16 cellular contexts compared by ENCODE assay signal in the genomic region with DNA sequence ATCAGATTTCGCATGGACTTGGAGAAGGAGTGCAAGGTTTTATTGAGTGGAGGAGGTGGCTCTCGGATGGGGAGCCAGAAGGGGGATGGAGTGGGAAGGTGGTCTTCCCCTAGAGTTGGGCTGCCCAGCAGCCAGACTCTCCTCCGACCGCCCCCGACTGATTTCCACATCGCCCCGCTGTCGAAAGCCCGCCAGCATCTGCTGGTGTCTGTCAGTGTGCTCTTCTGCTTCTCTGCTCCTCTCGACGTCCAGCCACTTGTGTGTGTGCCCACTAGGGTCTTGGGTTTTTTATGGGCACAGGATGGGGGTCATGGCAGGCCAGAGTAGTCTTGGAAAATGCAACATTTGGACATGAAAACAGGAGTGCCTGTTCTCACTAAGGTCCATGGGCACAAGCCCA. TPM values are rescaled to one million over a fixed set of nuclear protein-coding genes. Genes with fewer than 3 reads are reported as not detected.
DNase-seq lines count a peak whose midpoint lies in the region; ATAC-seq and TF ChIP-seq lines count a peak whose summit lies in the region.
"Had no signal": no experiment of that assay in that cellular context is flagged by ENCODE, and none has a peak within 500 bp of the region (broad histone marks: within the 10 kb centered on the region; RNA-seq: fewer than 3 reads in every experiment).

No MANE protein-coding gene starts in this region.

- over 99% methylated on average over 11 of the region's 11 CpGs for WGBS in mammary epithelial cell (ENCODE audit: low coverage, missing lambda C conversion rate)
- WGBS in prostate gland = 97% methylated on average over 11 of the region's 11 CpGs

- no peaks in the 10 kb centered on the region for H4K20me1 ChIP-seq in mammary epithelial cell (ENCODE audit: insufficient read depth, low read length)

- H3K4me1 Mint-ChIP-seq in glutamatergic neuron (ENCODE audit: low read depth, unreplicated experiment) = no peaks in the 10 kb centered on the region

- H3K27ac Mint-ChIP-seq in glutamatergic neuron (ENCODE audit: unreplicated experiment) = no peak overlapping the region
- H3K27ac Mint-ChIP-seq: CD8-positive, alpha-beta T cell had no signal

- intact Hi-C loops in breast epithelium (cut with DNase I; ENCODE audit: low total_unique reads) = no loop called here
- intact Hi-C loops in mammary epithelial cell (cut with micrococcal nuclease) = no loop called here
- intact Hi-C loops in prostate gland (cut with DNase I) = no loop called here

- H3K9me3 ChIP-seq in breast epithelium (no peaks in the 10 kb centered on the region), mammary epithelial cell (replicated peaks; ENCODE audit: insufficient read depth, low read length) (no peaks in the 10 kb centered on the region), prostate gland (no peaks in the 10 kb centered on the region), thoracic aorta (no peaks in the 10 kb centered on the region)

- CTCF ChIA-PET in mammary epithelial cell (lab: Charles Lee; ENCODE audit: low non-redundant PET) (no interaction called here), HEK293T (lab: Yijun Ruan, JAX) (no interaction called here)

- POLR2A ChIA-PET in HEK293T (lab: Yijun Ruan, JAX) = no interaction called here

- no peaks in the 10 kb centered on the region for H3K36me3 Mint-ChIP-seq in glutamatergic neuron (ENCODE audit: unreplicated experiment)

- no peak for TF ChIP-seq CTCF in breast epithelium (IDR thresholded peaks at IDR 0.05)
- no peak for TF ChIP-seq CTCF in mammary epithelial cell (conservative IDR thresholded peaks at IDR 0.05 in 1 of 2, IDR thresholded peaks at IDR 0.05 in 1 of 2; ENCODE audit: extremely low read depth in 1 of 2, insufficient read depth in 1 of 2, low read depth in 1 of 2, low read length in 2 of 2)
- no peak for TF ChIP-seq CTCF in prostate gland (IDR thresholded peaks at IDR 0.05)
- TF ChIP-seq CTCF in thoracic aorta (IDR thresholded peaks at IDR 0.05) = no peak
- no peak for TF ChIP-seq CTCF in glutamatergic neuron (IDR thresholded peaks at IDR 0.05; ENCODE audit: partially characterized antibody, unreplicated experiment)

- peaks cover 5% of the 10 kb centered on the region for H3K27me3 Mint-ChIP-seq in glutamatergic neuron (ENCODE audit: unreplicated experiment)

- H3K27ac ChIP-seq in breast epithelium = peak overlapping the region; percentile 92 to 99
- no peak overlapping the region for H3K27ac ChIP-seq in mammary epithelial cell (ENCODE audit: insufficient read depth, low read depth, low read length)
- H3K27ac ChIP-seq in prostate gland = peak overlapping the region; percentile 81 to 88
- peak overlapping the region; percentile 91 to 94 for H3K27ac ChIP-seq in thoracic aorta
- H3K27ac ChIP-seq: 22Rv1, GM23248, HL-60 had no signal

- no peak for ATAC-seq in thoracic aorta (ENCODE audit: insufficient number of reproducible peaks, low FRiP score, low read depth)
- ATAC-seq: CD8-positive, alpha-beta T cell; HCT116 had no signal

- in situ Hi-C loops in mammary epithelial cell (cut with MboI; ENCODE audit: low sequenced_read_pairs in 2 of 2) = no loop called here

- H3K9me3 Mint-ChIP-seq in glutamatergic neuron (ENCODE audit: unreplicated experiment) = peaks cover 4% of the 10 kb centered on the region
- H3K9me3 Mint-ChIP-seq: CD8-positive, alpha-beta T cell had no signal

- no peak for DNase-seq in breast epithelium (ENCODE audit: low spot score in 2 of 2)
- DNase-seq in mammary epithelial cell = no peak
- no peak for DNase-seq in prostate gland (ENCODE audit: low spot score)
- no peak for DNase-seq in thoracic aorta (ENCODE audit: low spot score)
- no peak for DNase-seq in NCI-H1048 (lab: John Stamatoyannopoulos, UW)
- no peak for DNase-seq in glutamatergic neuron
- DNase-seq in HEK293T (ENCODE audit: extremely low spot score) = no peak
- DNase-seq: CD8-positive, alpha-beta T cell; COR-L47; DND-41; GDM1 had no signal

- H3K4me2 ChIP-seq in mammary epithelial cell (ENCODE audit: insufficient read depth, low read depth, low read length) = no peak overlapping the region

- no peak overlapping the region for H2AFZ ChIP-seq in mammary epithelial cell (ENCODE audit: low read depth, low read length)
- H2AFZ ChIP-seq: GM23248 had no signal

- H3K9ac ChIP-seq in mammary epithelial cell (ENCODE audit: insufficient read depth, low read length) = no peak overlapping the region
- H3K9ac ChIP-seq: GM23248 had no signal

- dilution Hi-C loops in mammary epithelial cell (cut with HindIII; ENCODE audit: low sequenced_read_pairs) = no loop called here

- H3K4me1 ChIP-seq in breast epithelium = peaks cover 28 to 32% of the 10 kb centered on the region in 2 donors
- peaks cover 29% of the 10 kb centered on the region for H3K4me1 ChIP-seq in mammary epithelial cell (ENCODE audit: insufficient read depth, low read length)
- peaks cover 9% of the 10 kb centered on the region for H3K4me1 ChIP-seq in prostate gland (replicated peaks)
- H3K4me1 ChIP-seq in thoracic aorta (ENCODE audit: control insufficient read depth in 1 of 2, low read depth in 2 of 2) = peaks cover 42 to 64% of the 10 kb centered on the region in 2 donors

- H3K4me3 Mint-ChIP-seq in glutamatergic neuron (ENCODE audit: unreplicated experiment) = no peak overlapping the region
- H3K4me3 Mint-ChIP-seq: CD14-positive monocyte; CD8-positive, alpha-beta T cell had no signal

- H3K36me3 ChIP-seq in breast epithelium (no peaks in the 10 kb centered on the region), mammary epithelial cell (ENCODE audit: insufficient read depth, low read length) (no peaks in the 10 kb centered on the region), prostate gland (no peaks in the 10 kb centered on the region), thoracic aorta (peaks cover 6% of the 10 kb centered on the region)

- peaks cover 55% of the 10 kb centered on the region for H3K79me2 ChIP-seq in mammary epithelial cell (ENCODE audit: insufficient read depth, low read length)

- TF ChIP-seq POLR2A in breast epithelium (IDR thresholded peaks at IDR 0.05) (no peak), prostate gland (IDR thresholded peaks at IDR 0.05) (no peak)

- H3K27me3 ChIP-seq in breast epithelium = no peaks in the 10 kb centered on the region
- no peaks in the 10 kb centered on the region for H3K27me3 ChIP-seq in mammary epithelial cell (ENCODE audit: insufficient read depth, low read length)
- no peaks in the 10 kb centered on the region for H3K27me3 ChIP-seq in prostate gland (replicated peaks; ENCODE audit: insufficient read depth)
- H3K27me3 ChIP-seq in thoracic aorta (replicated peaks; ENCODE audit: insufficient read depth) = no peaks in the 10 kb centered on the region

- H3K4me3 ChIP-seq in breast epithelium (no peak overlapping the region), mammary epithelial cell (replicated peaks in 1 of 3; ENCODE audit: insufficient read depth in 1 of 3, low read depth in 2 of 3, low read length in 3 of 3) (no peak overlapping the region), prostate gland (no peak overlapping the region), thoracic aorta (no peak overlapping the region)
- H3K4me3 ChIP-seq: GM23248 had no signal

- no TSS peak for BruUV-seq in mammary epithelial cell (replicated peaks; lab: Mats Ljungman, UMichigan)

TF ChIP-seq in HEK293T, 16 proteins besides CTCF, POLR2A, EP300 and RAD21:
- TF ChIP-seq ELF4 (IDR thresholded peaks at IDR 0.05) = no peak
- TF ChIP-seq ZNF384 (IDR thresholded peaks at IDR 0.05) = no peak
- no peak for TF ChIP-seq HDGF (IDR thresholded peaks at IDR 0.05; ENCODE audit: borderline replicate concordance)
- no peak for TF ChIP-seq L3MBTL2 (conservative IDR thresholded peaks at IDR 0.05)
- no peak for TF ChIP-seq FOXM1 (IDR thresholded peaks at IDR 0.05; ENCODE audit: borderline replicate concordance)
- no peak for TF ChIP-seq NFRKB (IDR thresholded peaks at IDR 0.05)
- TF ChIP-seq FOXK2 (IDR thresholded peaks at IDR 0.05) = no peak
- TF ChIP-seq LEF1 (IDR thresholded peaks at IDR 0.05; ENCODE audit: borderline replicate concordance) = no peak
- no peak for TF ChIP-seq BHLHE40 (IDR thresholded peaks at IDR 0.05; ENCODE audit: borderline replicate concordance)
- no peak for TF ChIP-seq CTBP1 (IDR thresholded peaks at IDR 0.05; ENCODE audit: borderline replicate concordance)
- no peak for TF ChIP-seq SP1 (IDR thresholded peaks at IDR 0.05)

RNA-seq across cellular contexts. Expression of a gene that starts 40.1 kb away (rescaled TPM):
- total RNA-seq in breast epithelium (10 to 100 TPM; 30.2 to 69.8 (median 58.5) TPM), mammary epithelial cell (10 to 100 TPM; 11.7 to 28.4 TPM), prostate gland (10 to 100 TPM; 45.7 to 48.6 TPM), thoracic aorta (100 to 1,000 TPM in 1 of 2 donors, 10 to 100 TPM in 1; 81.2 to 115 TPM), glutamatergic neuron (ENCODE audit: unreplicated experiment) (2.5 TPM)
- 22.2 TPM for polyA plus RNA-seq in mammary epithelial cell
- 5.7 TPM for polyA minus RNA-seq in mammary epithelial cell

RNA-seq across cellular contexts. Expression of a gene that starts 59.8 kb away (rescaled TPM):
- total RNA-seq in breast epithelium (10 to 100 TPM; 12.8 to 22.2 (median 20.6) TPM), mammary epithelial cell (10 to 100 TPM; 32.2 to 36.4 TPM), prostate gland (10 to 100 TPM; 33.4 to 41.4 TPM), thoracic aorta (10 to 100 TPM; 35.1 to 64.8 TPM), glutamatergic neuron (ENCODE audit: unreplicated experiment) (15.5 TPM)
- polyA plus RNA-seq in mammary epithelial cell = 12.5 TPM
- 44.7 TPM for polyA minus RNA-seq in mammary epithelial cell
